Comparison of ENCODE assay signal across 14 cellular contexts in the genomic region with DNA sequence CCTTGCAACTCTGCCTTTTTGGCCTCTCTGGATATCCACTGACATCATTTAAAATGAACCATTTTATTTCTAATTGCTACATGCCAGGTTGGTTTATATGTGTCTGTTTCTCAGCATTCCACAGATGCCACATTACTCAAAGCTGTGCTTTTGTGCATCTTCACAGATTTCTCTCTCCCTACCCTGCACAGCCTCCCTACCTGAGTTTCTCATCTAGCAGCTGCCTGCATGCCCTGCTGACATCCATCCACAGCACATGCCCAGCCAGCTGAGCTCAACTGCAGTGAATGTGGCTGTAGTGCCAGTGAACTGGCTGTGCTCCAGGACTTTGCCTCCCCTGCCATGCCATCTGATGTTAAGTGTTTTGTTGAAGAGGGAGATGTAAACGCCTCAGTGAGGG. TPM values are rescaled to one million over a fixed set of nuclear protein-coding genes. Genes with fewer than 3 reads are reported as not detected.
DNase-seq lines count a peak whose midpoint lies in the region; ATAC-seq and TF ChIP-seq lines count a peak whose summit lies in the region.
"Had no signal": no experiment of that assay in that cellular context is flagged by ENCODE, and none has a peak within 500 bp of the region (broad histone marks: within the 10 kb centered on the region; RNA-seq: fewer than 3 reads in every experiment).

No MANE protein-coding gene starts in this region.

- DNase-seq in DMS153 treated with DMSO at 0.1 percent for 48 hours (lab: John Stamatoyannopoulos, UW; ENCODE audit: unreplicated experiment): peak; percentile 26
- peak; percentile 30 for DNase-seq in NCI-H128 (lab: John Stamatoyannopoulos, UW; ENCODE audit: unreplicated experiment)
- DNase-seq in body of pancreas: peak; percentile 24 to 70 (median 46)
- peak; percentile 44 for DNase-seq in midbrain (lab: John Stamatoyannopoulos, UW)
- no peak for DNase-seq in NCI-H1048 (lab: John Stamatoyannopoulos, UW)
- no peak for DNase-seq in HPDE6-E6E7 (ENCODE audit: extremely low spot score)
- DNase-seq in AML-193 (lab: John Stamatoyannopoulos, UW): no peak
- DNase-seq in central memory CD4-positive, alpha-beta T cell: no peak
- DNase-seq: activated CD4-positive, alpha-beta T cell treated with anti-CD3 and anti-CD28 coated beads, Interleukin-2, amount 50 U/mL, for 1 hour; activated naive CD4-positive, alpha-beta T cell treated with anti-CD3 and anti-CD28 coated beads, Interleukin-2, amount 10 ng/mL, durations not matched to agents 7 days and 5 days; gastrocnemius medialis; mammary epithelial cell; NCI-H446 treated with DMSO at 0.1 percent for 48 hours had no signal

- no peak overlapping the region for H3K4me3 ChIP-seq in body of pancreas
- H3K4me3 ChIP-seq: gastrocnemius medialis, vagina had no signal

- H3K4me1 ChIP-seq in body of pancreas: peaks cover 63% of the 10 kb centered on the region

- H3K27ac ChIP-seq in body of pancreas: no peak overlapping the region
- H3K27ac ChIP-seq: gastrocnemius medialis, vagina had no signal

- ATAC-seq in body of pancreas: no peak
- ATAC-seq: gastrocnemius medialis had no signal

- TF ChIP-seq CTCF in body of pancreas (IDR thresholded peaks at IDR 0.05): no peak

- no peaks in the 10 kb centered on the region for H3K27me3 ChIP-seq in body of pancreas
- H3K27me3 ChIP-seq: gastrocnemius medialis, vagina had no signal

- no peaks in the 10 kb centered on the region for H3K36me3 ChIP-seq in body of pancreas (replicated peaks in 1 of 2; ENCODE audit: insufficient read depth in 1 of 2, low read depth in 2 of 2)
- H3K36me3 ChIP-seq: gastrocnemius medialis, vagina had no signal

- TF ChIP-seq POLR2A in body of pancreas (IDR thresholded peaks at IDR 0.05): no peak

- H3K9me3 ChIP-seq in body of pancreas: no peaks in the 10 kb centered on the region
- H3K9me3 ChIP-seq: gastrocnemius medialis, vagina had no signal

- 33 to 41% methylated on average over 1 of the region's 1 CpG for WGBS in body of pancreas, 2 donors

- intact Hi-C loops in body of pancreas (cut with DNase I): no loop called here

RNA-seq across cellular contexts. Expression of a gene that starts 44.5 kb away (rescaled TPM):
- 10 to 100 TPM; 36.3 to 50.1 TPM for total RNA-seq in body of pancreas

RNA-seq across cellular contexts. Expression of a gene that starts 44.7 kb away (rescaled TPM):
- under 1 TPM; 0.66 to 0.78 TPM for total RNA-seq in body of pancreas
- total RNA-seq: vagina had no signal

Comparison
In these comparisons a context has a peak if more than half of its experiments do, and no peak if none do; other contexts are left out.
1. DNase-seq: peak in DMS153 treated with DMSO at 0.1 percent for 48 hours (single experiment), NCI-H128 (single experiment), body of pancreas (4 of 4) and midbrain (single experiment); none in NCI-H1048 (single experiment), HPDE6-E6E7 (single experiment), AML-193 (0 of 2) and central memory CD4-positive, alpha-beta T cell (single experiment).